In genomic region chr3:63899997-63900396, GRCh38 we compare ENCODE assay signal across 16 cellular contexts. TPM values are rescaled to one million over a fixed set of nuclear protein-coding genes. Genes with fewer than 3 reads are reported as not detected.
A peak's percentile ranks its signal among the peaks of the same experiment; 100 is the strongest.
DNase-seq lines count a peak whose midpoint lies in the region; ATAC-seq, FAIRE-seq and TF ChIP-seq lines count a peak whose summit lies in the region.
"Had no signal": no experiment of that assay in that cellular context is flagged by ENCODE, and none has a peak within 500 bp of the region (broad histone marks: within the 10 kb centered on the region; RNA-seq: fewer than 3 reads in every experiment).

No MANE protein-coding gene starts in this region.

- peaks cover 31% of the 10 kb centered on the region for H3K36me3 Mint-ChIP-seq in activated naive CD8-positive, alpha-beta T cell treated with anti-CD3 and anti-CD28 coated beads, Interleukin-2, amount 10 ng/mL, durations not matched to agents 7 days and 5 days
- H3K36me3 Mint-ChIP-seq in activated naive CD8-positive, alpha-beta T cell treated with anti-CD3 and anti-CD28 coated beads for 36 hours = peaks cover 32% of the 10 kb centered on the region
- H3K36me3 Mint-ChIP-seq in T-helper 2 cell treated with Interferon-gamma antibody and Interleukin-4, amounts not matched to agents 5 μg/mL and 100 μg/mL, for 36 hours (ENCODE audit: low read depth) = peaks cover 32% of the 10 kb centered on the region

- intact Hi-C loops in endothelial cell of umbilical vein (cut with micrococcal nuclease) = no loop called here
- intact Hi-C loops in testis (cut with DNase I; ENCODE audit: low total_unique reads) = no loop called here

- no peak for TF ChIP-seq POLR2A in endothelial cell of umbilical vein (IDR thresholded peaks at IDR 0.05; ENCODE audit: low read depth, low read length)
- no peak for TF ChIP-seq POLR2A in testis (IDR thresholded peaks at IDR 0.05)

- no peak for FAIRE-seq in endothelial cell of umbilical vein (lab: Jason Lieb, UNC)

- DNase-seq in activated naive CD8-positive, alpha-beta T cell treated with anti-CD3 and anti-CD28 coated beads, Interleukin-2, amount 10 ng/mL, durations not matched to agents 7 days and 5 days = no peak
- no peak for DNase-seq in activated naive CD8-positive, alpha-beta T cell treated with anti-CD3 and anti-CD28 coated beads for 36 hours
- DNase-seq in T-helper 2 cell treated with Interferon-gamma antibody and Interleukin-4, amounts not matched to agents 5 μg/mL and 100 μg/mL, for 36 hours (ENCODE audit: low spot score) = no peak
- DNase-seq in endothelial cell of umbilical vein (ENCODE audit: low read depth, low spot score) (no peak), testis (no peak), pons (ENCODE audit: low spot score) (no peak)
- DNase-seq: EL, HFFc6, MG63, NCI-H187 treated with DMSO at 0.1 percent for 48 hours, NCI-H446, PC-9 had no signal

- H3K4me3 ChIP-seq in endothelial cell of umbilical vein (replicated peaks in 1 of 3; ENCODE audit: insufficient read depth in 1 of 3, low read depth in 1 of 3, low read length in 3 of 3) (no peak overlapping the region), testis (no peak overlapping the region)
- H3K4me3 ChIP-seq: MG63, PC-9 had no signal

- H3K9me1 ChIP-seq in endothelial cell of umbilical vein (replicated peaks; ENCODE audit: control insufficient read depth, extremely low read depth, insufficient read depth, low read length) = no peaks in the 10 kb centered on the region

- dilution Hi-C loops in endothelial cell of umbilical vein (cut with MboI; ENCODE audit: extremely low pct_ligation_motif_present, low sequenced_read_pairs) = no loop called here

- no peaks in the 10 kb centered on the region for H3K9me3 Mint-ChIP-seq in activated naive CD8-positive, alpha-beta T cell treated with anti-CD3 and anti-CD28 coated beads, Interleukin-2, amount 10 ng/mL, durations not matched to agents 7 days and 5 days
- peaks cover 2% of the 10 kb centered on the region for H3K9me3 Mint-ChIP-seq in activated naive CD8-positive, alpha-beta T cell treated with anti-CD3 and anti-CD28 coated beads for 36 hours
- H3K9me3 Mint-ChIP-seq in T-helper 2 cell treated with Interferon-gamma antibody and Interleukin-4, amounts not matched to agents 5 μg/mL and 100 μg/mL, for 36 hours = no peaks in the 10 kb centered on the region
- H3K9me3 Mint-ChIP-seq: HFFc6 had no signal

- WGBS in testis, 2 donors = 63 to 66% methylated on average over 5 of the region's 5 CpGs

- POLR2A ChIA-PET in activated naive CD8-positive, alpha-beta T cell treated with anti-CD3 and anti-CD28 coated beads, Interleukin-2, amount 10 ng/mL, durations not matched to agents 7 days and 5 days (lab: Charles Lee) = no interaction called here
- POLR2A ChIA-PET in endothelial cell of umbilical vein (lab: Charles Lee) = no interaction called here

- BruUV-seq in endothelial cell of umbilical vein (replicated peaks; lab: Mats Ljungman, UMichigan) = no TSS peak

- H3K4me1 Mint-ChIP-seq in activated naive CD8-positive, alpha-beta T cell treated with anti-CD3 and anti-CD28 coated beads, Interleukin-2, amount 10 ng/mL, durations not matched to agents 7 days and 5 days = peaks cover 17% of the 10 kb centered on the region
- H3K4me1 Mint-ChIP-seq in activated naive CD8-positive, alpha-beta T cell treated with anti-CD3 and anti-CD28 coated beads for 36 hours = peaks cover 31% of the 10 kb centered on the region
- peaks cover 34% of the 10 kb centered on the region for H3K4me1 Mint-ChIP-seq in T-helper 2 cell treated with Interferon-gamma antibody and Interleukin-4, amounts not matched to agents 5 μg/mL and 100 μg/mL, for 36 hours (ENCODE audit: low read depth)

- ATAC-seq in activated naive CD8-positive, alpha-beta T cell treated with anti-CD3 and anti-CD28 coated beads, Interleukin-2, amount 10 ng/mL, durations not matched to agents 7 days and 5 days (ENCODE audit: low read depth) = no peak
- ATAC-seq in HG02973 (IDR thresholded peaks at IDR 0.05; ENCODE audit: unreplicated experiment) = no peak

- H3K36me3 ChIP-seq in endothelial cell of umbilical vein (ENCODE audit: control insufficient read depth in 2 of 2, extremely low read depth in 1 of 2, insufficient read depth in 2 of 2, low read length in 2 of 2) (no peaks in the 10 kb centered on the region), testis (ENCODE audit: low read depth, missing control alignments) (no peaks in the 10 kb centered on the region)

- no peaks in the 10 kb centered on the region for H4K20me1 ChIP-seq in endothelial cell of umbilical vein (replicated peaks; ENCODE audit: control insufficient read depth, extremely low read depth, insufficient read depth, low read length)

- no peaks in the 10 kb centered on the region for H3K27me3 Mint-ChIP-seq in activated naive CD8-positive, alpha-beta T cell treated with anti-CD3 and anti-CD28 coated beads, Interleukin-2, amount 10 ng/mL, durations not matched to agents 7 days and 5 days
- no peaks in the 10 kb centered on the region for H3K27me3 Mint-ChIP-seq in activated naive CD8-positive, alpha-beta T cell treated with anti-CD3 and anti-CD28 coated beads for 36 hours
- no peaks in the 10 kb centered on the region for H3K27me3 Mint-ChIP-seq in T-helper 2 cell treated with Interferon-gamma antibody and Interleukin-4, amounts not matched to agents 5 μg/mL and 100 μg/mL, for 36 hours (ENCODE audit: low read depth)

- H3K4me1 ChIP-seq in endothelial cell of umbilical vein (ENCODE audit: control insufficient read depth, extremely low read depth, insufficient read depth, low read length) (peaks cover 17% of the 10 kb centered on the region), testis (peaks cover 6% of the 10 kb centered on the region)
- H3K4me1 ChIP-seq: BE2C had no signal

- H3K9ac ChIP-seq in endothelial cell of umbilical vein (replicated peaks; ENCODE audit: extremely low read depth, insufficient read depth, low read length) = no peak overlapping the region

- H3K27me3 ChIP-seq in endothelial cell of umbilical vein (ENCODE audit: control insufficient read depth in 2 of 2, insufficient read depth in 2 of 2, low read length in 2 of 2) = no peaks in the 10 kb centered on the region
- H3K27me3 ChIP-seq in testis = no peaks in the 10 kb centered on the region
- H3K27me3 ChIP-seq: BE2C, MG63 had no signal

- CTCF ChIA-PET in endothelial cell of umbilical vein (lab: Charles Lee) = interaction anchor here (1.6 kb wide), 1 partner anchor 11 kb away, joined by 8 read pairs; the partner anchor contains the start of gene SCAANT1

- no peak overlapping the region for H3K4me3 Mint-ChIP-seq in activated naive CD8-positive, alpha-beta T cell treated with anti-CD3 and anti-CD28 coated beads, Interleukin-2, amount 10 ng/mL, durations not matched to agents 7 days and 5 days
- no peak overlapping the region for H3K4me3 Mint-ChIP-seq in activated naive CD8-positive, alpha-beta T cell treated with anti-CD3 and anti-CD28 coated beads for 36 hours
- peak overlapping the region; percentile 22 for H3K4me3 Mint-ChIP-seq in T-helper 2 cell treated with Interferon-gamma antibody and Interleukin-4, amounts not matched to agents 5 μg/mL and 100 μg/mL, for 36 hours
- H3K4me3 Mint-ChIP-seq: HFFc6 had no signal

- TF ChIP-seq CTCF in endothelial cell of umbilical vein (IDR thresholded peaks at IDR 0.05; ENCODE audit: extremely low read depth in 1 of 2, insufficient read depth in 1 of 2, low read depth in 1 of 2, low read length in 2 of 2) (no peak), testis (IDR thresholded peaks at IDR 0.05) (no peak)

- H3K27ac Mint-ChIP-seq in activated naive CD8-positive, alpha-beta T cell treated with anti-CD3 and anti-CD28 coated beads, Interleukin-2, amount 10 ng/mL, durations not matched to agents 7 days and 5 days = peak overlapping the region; percentile 42
- H3K27ac Mint-ChIP-seq in activated naive CD8-positive, alpha-beta T cell treated with anti-CD3 and anti-CD28 coated beads for 36 hours = no peak overlapping the region
- peak overlapping the region; percentile 19 for H3K27ac Mint-ChIP-seq in T-helper 2 cell treated with Interferon-gamma antibody and Interleukin-4, amounts not matched to agents 5 μg/mL and 100 μg/mL, for 36 hours
- H3K27ac Mint-ChIP-seq: HFFc6 had no signal

- H3K9me3 ChIP-seq in endothelial cell of umbilical vein (replicated peaks; ENCODE audit: control insufficient read depth, insufficient read depth, low read length) (no peaks in the 10 kb centered on the region), testis (no peaks in the 10 kb centered on the region)
- H3K9me3 ChIP-seq: BE2C, MG63 had no signal

- H3K4me2 ChIP-seq in endothelial cell of umbilical vein (ENCODE audit: insufficient read depth, low read length) = no peak overlapping the region
- H3K4me2 ChIP-seq: PC-9 had no signal

- H3K79me2 ChIP-seq in endothelial cell of umbilical vein (ENCODE audit: control insufficient read depth, insufficient read depth, low read length) = peaks cover 7% of the 10 kb centered on the region

- no peak overlapping the region for H2AFZ ChIP-seq in endothelial cell of umbilical vein (ENCODE audit: low read depth, low read length)
- H2AFZ ChIP-seq: PC-9 had no signal

- H3K27ac ChIP-seq in endothelial cell of umbilical vein (ENCODE audit: insufficient read depth, low read depth, low read length) (peak overlapping the region; percentile 4), testis (no peak overlapping the region)
- H3K27ac ChIP-seq: PC-9 had no signal

RNA-seq across cellular contexts. Expression of gene SCAANT1, which starts 12.2 kb away (rescaled TPM):
- total RNA-seq in activated naive CD8-positive, alpha-beta T cell treated with anti-CD3 and anti-CD28 coated beads, Interleukin-2, amount 10 ng/mL, durations not matched to agents 7 days and 5 days = 1 to 10 TPM in 1 of 2 experiments, not detected in 1; 1.8 TPM
- not detected for total RNA-seq in activated naive CD8-positive, alpha-beta T cell treated with anti-CD3 and anti-CD28 coated beads for 36 hours
- total RNA-seq in endothelial cell of umbilical vein = not detected in 2 replicates
- not detected in 2 replicates for polyA plus RNA-seq in endothelial cell of umbilical vein
- not detected in 2 replicates for polyA plus RNA-seq in endothelial cell of umbilical vein (2011; cell fraction: cytosol; rRNA removed)
- polyA plus RNA-seq in endothelial cell of umbilical vein (2011; cell fraction: nucleus; rRNA removed) = not detected in 2 replicates
- polyA plus RNA-seq in endothelial cell of umbilical vein (2012) = not detected in 2 replicates
- not detected in 2 replicates for polyA minus RNA-seq in endothelial cell of umbilical vein
- polyA minus RNA-seq in endothelial cell of umbilical vein (2011; cell fraction: cytosol; rRNA and poly(A)+ RNA removed) = not detected
- not detected in 2 replicates for polyA minus RNA-seq in endothelial cell of umbilical vein (2011; cell fraction: nucleus; rRNA and poly(A)+ RNA removed)
- total RNA-seq in testis = not detected
- 4.4 TPM for polyA plus RNA-seq in testis (ENCODE audit: insufficient read depth, low read depth, low replicate concordance)
- total RNA-seq: H4, HFFc6, PC-9 had no signal
- polyA plus RNA-seq: AG04450 had no signal

RNA-seq across cellular contexts. Expression of gene ATXN7, which starts 36.3 kb away (rescaled TPM):
- total RNA-seq in activated naive CD8-positive, alpha-beta T cell treated with anti-CD3 and anti-CD28 coated beads, Interleukin-2, amount 10 ng/mL, durations not matched to agents 7 days and 5 days = 10 to 100 TPM; 88.2 to 91.8 TPM
- 10 to 100 TPM; 26.5 to 28.6 TPM for total RNA-seq in activated naive CD8-positive, alpha-beta T cell treated with anti-CD3 and anti-CD28 coated beads for 36 hours
- total RNA-seq in endothelial cell of umbilical vein (27.1 and 34.7 TPM in 2 replicates), testis (10 to 100 TPM; 46.0 to 47.6 TPM)
- polyA plus RNA-seq in endothelial cell of umbilical vein (21.2 and 28.6 TPM in 2 replicates), testis (ENCODE audit: insufficient read depth, low read depth, low replicate concordance) (30.9 TPM)
- polyA plus RNA-seq in endothelial cell of umbilical vein (2011; cell fraction: cytosol; rRNA removed) = 8.6 and 9.0 TPM in 2 replicates
- polyA plus RNA-seq in endothelial cell of umbilical vein (2011; cell fraction: nucleus; rRNA removed) = 77.3 and 82.2 TPM in 2 replicates
- polyA plus RNA-seq in endothelial cell of umbilical vein (2012) = 8.2 and 8.7 TPM in 2 replicates
- 78.3 and 88.7 TPM in 2 replicates for polyA minus RNA-seq in endothelial cell of umbilical vein
- 17.6 TPM for polyA minus RNA-seq in endothelial cell of umbilical vein (2011; cell fraction: cytosol; rRNA and poly(A)+ RNA removed)
- polyA minus RNA-seq in endothelial cell of umbilical vein (2011; cell fraction: nucleus; rRNA and poly(A)+ RNA removed) = 167 and 237 TPM in 2 replicates

RNA-seq across cellular contexts. Expression of gene THOC7, which starts 36.4 kb away (rescaled TPM):
- 10 to 100 TPM; 70.1 to 77.4 TPM for total RNA-seq in activated naive CD8-positive, alpha-beta T cell treated with anti-CD3 and anti-CD28 coated beads, Interleukin-2, amount 10 ng/mL, durations not matched to agents 7 days and 5 days
- 10 to 100 TPM; 85.4 to 92.7 TPM for total RNA-seq in activated naive CD8-positive, alpha-beta T cell treated with anti-CD3 and anti-CD28 coated beads for 36 hours
- total RNA-seq in endothelial cell of umbilical vein (68.7 and 69.4 TPM in 2 replicates), testis (10 to 100 TPM; 22.5 to 42.9 TPM)
- polyA plus RNA-seq in endothelial cell of umbilical vein (11.6 and 16.9 TPM in 2 replicates), testis (ENCODE audit: insufficient read depth, low read depth, low replicate concordance) (85.5 TPM)
- 51.3 and 58.8 TPM in 2 replicates for polyA plus RNA-seq in endothelial cell of umbilical vein (2011; cell fraction: cytosol; rRNA removed)
- polyA plus RNA-seq in endothelial cell of umbilical vein (2011; cell fraction: nucleus; rRNA removed) = 17.3 and 22.5 TPM in 2 replicates
- 54.0 and 88.4 TPM in 2 replicates for polyA plus RNA-seq in endothelial cell of umbilical vein (2012)
- 13.8 and 14.6 TPM in 2 replicates for polyA minus RNA-seq in endothelial cell of umbilical vein
- polyA minus RNA-seq in endothelial cell of umbilical vein (2011; cell fraction: cytosol; rRNA and poly(A)+ RNA removed) = 13.0 TPM
- 3.3 and 4.3 TPM in 2 replicates for polyA minus RNA-seq in endothelial cell of umbilical vein (2011; cell fraction: nucleus; rRNA and poly(A)+ RNA removed)
